Comparison of ENCODE assay signal across 8 cellular contexts in the genomic region with DNA sequence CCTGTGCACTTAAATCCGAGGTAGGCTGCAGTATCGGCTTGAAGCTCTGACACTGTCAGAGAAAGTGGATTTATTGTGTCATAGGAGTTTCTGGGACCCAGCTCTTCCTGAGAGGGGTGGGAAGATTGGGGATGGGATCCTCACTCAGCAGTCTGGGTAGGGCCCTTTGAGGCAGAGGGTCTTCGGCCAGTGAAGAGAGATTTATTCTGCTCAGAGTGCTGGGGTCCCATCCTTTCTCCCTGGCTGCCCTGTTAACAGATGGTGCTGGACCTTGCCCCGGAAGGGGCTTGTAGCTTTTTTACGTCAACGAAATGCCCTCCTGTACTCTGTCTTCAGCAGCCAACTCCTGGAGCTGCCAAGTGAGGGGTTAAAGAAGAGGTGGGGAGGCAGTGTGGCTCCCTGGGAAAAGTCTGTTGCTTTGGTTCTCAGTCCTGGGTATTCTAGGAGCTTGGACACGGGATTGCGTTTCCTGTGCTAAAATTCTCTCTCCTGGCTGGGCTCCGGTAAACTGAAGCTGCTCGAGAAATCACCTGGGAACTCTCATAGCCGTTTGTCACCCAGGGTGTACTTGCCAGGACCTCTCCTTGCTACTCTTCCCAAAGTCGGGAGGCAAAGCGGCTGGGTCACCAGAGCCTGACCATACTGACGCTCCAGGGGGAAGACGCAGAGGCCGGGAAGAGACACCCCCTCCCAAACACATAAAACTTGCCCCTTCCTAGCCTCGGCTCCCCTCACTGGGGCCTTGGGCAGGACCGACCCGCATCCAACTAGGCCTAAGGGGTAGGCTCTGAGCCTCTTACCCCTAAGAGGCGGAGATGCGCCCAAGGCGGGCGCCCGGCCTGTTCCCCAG. TPM values are rescaled to one million over a fixed set of nuclear protein-coding genes. Genes with fewer than 3 reads are reported as not detected.
DNase-seq lines count a peak whose midpoint lies in the region; ATAC-seq and TF ChIP-seq lines count a peak whose summit lies in the region.

No MANE protein-coding gene starts in this region.

- H3K9me3 ChIP-seq in ectodermal cell (ENCODE audit: control insufficient read depth, low read length) (no peaks in the 10 kb centered on the region), mononuclear cell (ENCODE audit: low read depth, low read length) (no peaks in the 10 kb centered on the region)

- no peak for TF ChIP-seq POLR2A in NB4 (IDR thresholded peaks at IDR 0.05; ENCODE audit: extremely low read depth, insufficient read length)

- 81 to 82% methylated on average over 24 of the region's 24 CpGs for WGBS in ectodermal cell, 2 experiments

- H3K27ac ChIP-seq in ectodermal cell (ENCODE audit: insufficient read depth, low read depth, low read length, poor library complexity, severe bottlenecking) = peak overlapping the region; percentile 4

- no peaks in the 10 kb centered on the region for H3K9me3 Mint-ChIP-seq in activated CD4-positive, alpha-beta T cell treated with anti-CD3 and anti-CD28 coated beads for 36 hours (ENCODE audit: low read depth)

- no peaks in the 10 kb centered on the region for H3K36me3 ChIP-seq in ectodermal cell (ENCODE audit: control insufficient read depth, insufficient read depth, low read length)

- POLR2A ChIA-PET in activated CD4-positive, alpha-beta T cell treated with anti-CD3 and anti-CD28 coated beads for 36 hours (lab: Charles Lee) = interaction anchor here (1.0 to 3.8 kb wide), 4 partner anchors 10 to 332 kb away, joined by 3 to 37 read pairs (median 8); partner anchors contain the start of genes CENPM and NDUFA6

- intact Hi-C loops in activated CD4-positive, alpha-beta T cell treated with anti-CD3 and anti-CD28 coated beads for 36 hours (cut with DNase I, micrococcal nuclease) = loop anchor here (1.0 to 10.0 kb wide), 12 partner anchors 8 to 634 kb away; partner anchors contain the start of genes NAGA (in 2 of the 2), NDUFA6 (in 2 of the 2), WBP2NL (in 2 of the 2) and CENPM (in 1 of the 2)

- H3K36me3 Mint-ChIP-seq in activated CD4-positive, alpha-beta T cell treated with anti-CD3 and anti-CD28 coated beads for 36 hours (ENCODE audit: low read depth) = peaks cover 11% of the 10 kb centered on the region

- no peak for DNase-seq in activated CD4-positive, alpha-beta T cell treated with anti-CD3 and anti-CD28 coated beads for 36 hours
- DNase-seq in activated CD4-positive, alpha-beta T cell treated with anti-CD3 and anti-CD28 coated beads, Interleukin-2, amount 50 U/mL, for 4 hours = no peak
- no peak for DNase-seq in NB4 (ENCODE audit: low read depth)
- DNase-seq in NCI-H2196 (lab: John Stamatoyannopoulos, UW; ENCODE audit: unreplicated experiment) = no peak
- no peak for DNase-seq in NCI-H2107 (lab: John Stamatoyannopoulos, UW)
- no peak for DNase-seq in OCI-M1 (lab: John Stamatoyannopoulos, UW)

- peaks cover 29% of the 10 kb centered on the region for H3K4me1 Mint-ChIP-seq in activated CD4-positive, alpha-beta T cell treated with anti-CD3 and anti-CD28 coated beads for 36 hours

- H3K27me3 ChIP-seq in ectodermal cell (ENCODE audit: control insufficient read depth, insufficient read depth, low read length, poor library complexity, severe bottlenecking) = peaks cover 6% of the 10 kb centered on the region
- no peaks in the 10 kb centered on the region for H3K27me3 ChIP-seq in mononuclear cell (ENCODE audit: insufficient read depth, low read length)

- CTCF ChIA-PET in activated CD4-positive, alpha-beta T cell treated with anti-CD3 and anti-CD28 coated beads for 36 hours (lab: Charles Lee) = interaction anchor here (0.9 to 4.1 kb wide), 4 partner anchors 8 to 218 kb away, joined by 3 to 34 read pairs (median 3); partner anchors contain the start of genes NAGA and NDUFA6

- peaks cover 3% of the 10 kb centered on the region for H3K4me1 ChIP-seq in ectodermal cell (ENCODE audit: control insufficient read depth, insufficient read depth, low read length)
- H3K4me1 ChIP-seq in mononuclear cell (ENCODE audit: insufficient read depth, low read length) = peaks cover 46% of the 10 kb centered on the region

- ATAC-seq in activated CD4-positive, alpha-beta T cell treated with anti-CD3 and anti-CD28 coated beads for 36 hours = no peak

- peak overlapping the region; percentile 96 for H3K27ac Mint-ChIP-seq in activated CD4-positive, alpha-beta T cell treated with anti-CD3 and anti-CD28 coated beads for 36 hours

- H3K4me3 Mint-ChIP-seq in activated CD4-positive, alpha-beta T cell treated with anti-CD3 and anti-CD28 coated beads for 36 hours = peak overlapping the region; percentile 90

- H3K27me3 Mint-ChIP-seq in activated CD4-positive, alpha-beta T cell treated with anti-CD3 and anti-CD28 coated beads for 36 hours = no peaks in the 10 kb centered on the region

- TF ChIP-seq CTCF in NB4 (IDR thresholded peaks at IDR 0.05; ENCODE audit: low read depth, low read length) = no peak

- H3K4me3 ChIP-seq in NB4 (ENCODE audit: low read depth, low read length) (peak overlapping the region; percentile 55), ectodermal cell (ENCODE audit: insufficient read depth, low read depth, low read length) (peak overlapping the region; percentile 71), mononuclear cell (ENCODE audit: low read length) (peak overlapping the region; percentile 73)

RNA-seq across cellular contexts. Expression of gene SMDT1, which starts 0.8 kb away (rescaled TPM):
- 10 to 100 TPM; 17.2 to 45.4 TPM for total RNA-seq in activated CD4-positive, alpha-beta T cell treated with anti-CD3 and anti-CD28 coated beads for 36 hours
- 62.2 TPM for polyA plus RNA-seq in ectodermal cell (2013, experiment 1 of 4)
- 58.0 TPM for polyA plus RNA-seq in ectodermal cell (2013, experiment 2 of 4)
- polyA plus RNA-seq in ectodermal cell (2013, experiment 3 of 4) = 48.0 TPM
- 50.4 TPM for polyA plus RNA-seq in ectodermal cell (2013, experiment 4 of 4)
- 14.9 TPM for total RNA-seq in mononuclear cell

RNA-seq across cellular contexts. Expression of gene PHETA2, which starts 4.6 kb away (rescaled TPM):
- 1 to 10 TPM; 1.4 to 2.3 TPM for total RNA-seq in activated CD4-positive, alpha-beta T cell treated with anti-CD3 and anti-CD28 coated beads for 36 hours
- 5.7 TPM for polyA plus RNA-seq in ectodermal cell (2013, experiment 1 of 4)
- 6.9 TPM for polyA plus RNA-seq in ectodermal cell (2013, experiment 2 of 4)
- polyA plus RNA-seq in ectodermal cell (2013, experiment 3 of 4) = 4.9 TPM
- polyA plus RNA-seq in ectodermal cell (2013, experiment 4 of 4) = 4.8 TPM
- total RNA-seq in mononuclear cell = 0.94 TPM

RNA-seq across cellular contexts. Expression of gene NAGA, which starts 8.1 kb away (rescaled TPM):
- 10 to 100 TPM; 19.7 to 20.0 TPM for total RNA-seq in activated CD4-positive, alpha-beta T cell treated with anti-CD3 and anti-CD28 coated beads for 36 hours
- polyA plus RNA-seq in ectodermal cell (2013, experiment 1 of 4) = 25.5 TPM
- 25.3 TPM for polyA plus RNA-seq in ectodermal cell (2013, experiment 2 of 4)
- polyA plus RNA-seq in ectodermal cell (2013, experiment 3 of 4) = 21.5 TPM
- polyA plus RNA-seq in ectodermal cell (2013, experiment 4 of 4) = 23.6 TPM
- total RNA-seq in mononuclear cell = 42.8 TPM

RNA-seq across cellular contexts. Expression of gene NDUFA6, which starts 11.9 kb away (rescaled TPM):
- total RNA-seq in activated CD4-positive, alpha-beta T cell treated with anti-CD3 and anti-CD28 coated beads for 36 hours = 100 to 1,000 TPM; 123 to 144 TPM
- polyA plus RNA-seq in ectodermal cell (2013, experiment 1 of 4) = 114 TPM
- polyA plus RNA-seq in ectodermal cell (2013, experiment 2 of 4) = 119 TPM
- 125 TPM for polyA plus RNA-seq in ectodermal cell (2013, experiment 3 of 4)
- 119 TPM for polyA plus RNA-seq in ectodermal cell (2013, experiment 4 of 4)
- 49.3 TPM for total RNA-seq in mononuclear cell

RNA-seq across cellular contexts. Expression of gene CYP2D6, which starts 51.9 kb away (rescaled TPM):
- total RNA-seq in activated CD4-positive, alpha-beta T cell treated with anti-CD3 and anti-CD28 coated beads for 36 hours = 1 to 10 TPM; 2.8 to 3.1 TPM
- 1.8 TPM for polyA plus RNA-seq in ectodermal cell (2013, experiment 1 of 4)
- polyA plus RNA-seq in ectodermal cell (2013, experiment 2 of 4) = 1.5 TPM
- polyA plus RNA-seq in ectodermal cell (2013, experiment 3 of 4) = 0.96 TPM
- polyA plus RNA-seq in ectodermal cell (2013, experiment 4 of 4) = 1.0 TPM
- total RNA-seq in mononuclear cell = 0.84 TPM
